9 cellular contexts compared by ENCODE assay signal in the genomic region with DNA sequence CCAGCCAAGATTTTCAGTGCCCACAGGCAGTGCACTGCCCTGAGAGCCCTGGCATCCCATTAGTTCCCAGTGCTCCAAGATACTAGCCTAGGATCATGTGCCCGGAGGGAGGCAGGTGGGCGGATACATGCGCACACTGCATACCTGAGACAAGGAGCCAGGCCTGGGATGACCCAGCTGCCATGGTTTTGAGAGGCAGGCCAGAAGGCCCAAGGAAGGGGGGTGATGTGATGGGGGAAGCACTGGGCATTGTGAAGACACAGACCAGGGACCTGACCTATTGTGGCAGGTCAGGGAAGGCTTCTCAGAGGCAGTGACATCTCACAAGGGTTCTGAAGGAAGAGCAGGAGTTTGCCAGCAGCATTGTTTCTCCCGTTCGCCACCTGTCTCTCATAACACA. TPM values are rescaled to one million over a fixed set of nuclear protein-coding genes. Genes with fewer than 3 reads are reported as not detected.
DNase-seq lines count a peak whose midpoint lies in the region; FAIRE-seq and TF ChIP-seq lines count a peak whose summit lies in the region.
"Had no signal": no experiment of that assay in that cellular context is flagged by ENCODE, and none has a peak within 500 bp of the region (broad histone marks: within the 10 kb centered on the region; RNA-seq: fewer than 3 reads in every experiment).

No MANE protein-coding gene starts in this region.

- peak overlapping the region; percentile 96 for H3K4me3 ChIP-seq in kidney (ENCODE audit: low read length in 2 of 2)
- peak overlapping the region; percentile 51 for H3K4me3 ChIP-seq in thymus (ENCODE audit: low read length)

- WGBS in thymus: 88% methylated on average over 5 of the region's 5 CpGs

- H3K36me3 ChIP-seq in kidney (ENCODE audit: control insufficient read depth in 1 of 2, insufficient read depth in 2 of 2, low read length in 2 of 2) (peaks cover 27 to 46% of the 10 kb centered on the region in 2 donors), thymus (ENCODE audit: control insufficient read depth, insufficient read depth) (peaks cover 36% of the 10 kb centered on the region)
- H3K36me3 ChIP-seq: ovary had no signal

- peak overlapping the region; percentile 83 to 96 for H3K9ac ChIP-seq in kidney (ENCODE audit: low read length in 2 of 2)

- H3K27ac Mint-ChIP-seq in activated naive CD4-positive, alpha-beta T cell treated with anti-CD3 and anti-CD28 coated beads for 36 hours: peak overlapping the region; percentile 99

- H3K4me3 Mint-ChIP-seq in activated naive CD4-positive, alpha-beta T cell treated with anti-CD3 and anti-CD28 coated beads for 36 hours: peak overlapping the region; percentile 87

- TF ChIP-seq CTCF in kidney (IDR thresholded peaks at IDR 0.05; ENCODE audit: borderline replicate concordance, extremely low read depth, insufficient read depth): no peak

- peak overlapping the region; percentile 92 to 97 for H3K27ac ChIP-seq in kidney (ENCODE audit: low read depth in 2 of 2, low read length in 2 of 2)
- peak overlapping the region; percentile 94 for H3K27ac ChIP-seq in thymus (ENCODE audit: low read depth)

- H3K27me3 Mint-ChIP-seq in activated naive CD4-positive, alpha-beta T cell treated with anti-CD3 and anti-CD28 coated beads for 36 hours (ENCODE audit: low read depth): no peaks in the 10 kb centered on the region

- no peaks in the 10 kb centered on the region for H3K27me3 ChIP-seq in thymus (ENCODE audit: control insufficient read depth, insufficient read depth)
- H3K27me3 ChIP-seq: ovary had no signal

- H3K4me1 ChIP-seq in kidney (ENCODE audit: control insufficient read depth in 1 of 2, insufficient read depth in 1 of 2, low read depth in 1 of 2, low read length in 2 of 2) (peaks cover 35 to 62% of the 10 kb centered on the region in 2 donors), thymus (ENCODE audit: control insufficient read depth, insufficient read depth, low read length) (peaks cover 43% of the 10 kb centered on the region)

- CTCF ChIA-PET in activated naive CD4-positive, alpha-beta T cell treated with anti-CD3 and anti-CD28 coated beads for 36 hours (lab: Charles Lee): interaction anchor here (0.8 to 10.9 kb wide), 7 partner anchors 10 to 511 kb away, joined by 3 to 127 read pairs (median 4); partner anchors contain the start of gene MEAF6

- DNase-seq in activated CD4-positive, alpha-beta T cell treated with anti-CD3 and anti-CD28 coated beads for 4 hours: peak; percentile 18 to 27
- DNase-seq in activated CD4-positive, alpha-beta T cell treated with anti-CD3 and anti-CD28 coated beads, Interleukin-2, amount 50 U/mL, for 1 hour: no peak
- DNase-seq in activated naive CD4-positive, alpha-beta T cell treated with anti-CD3 and anti-CD28 coated beads for 36 hours: no peak
- DNase-seq in kidney: peak; percentile 74
- no peak for DNase-seq in NCI-H82 (lab: John Stamatoyannopoulos, UW)
- DNase-seq in NCI-H748 treated with DMSO at 0.1 percent for 48 hours (lab: John Stamatoyannopoulos, UW): no peak
- no peak for DNase-seq in nucleus accumbens (lab: John Stamatoyannopoulos, UW)

- H3K36me3 Mint-ChIP-seq in activated naive CD4-positive, alpha-beta T cell treated with anti-CD3 and anti-CD28 coated beads for 36 hours (ENCODE audit: low read depth): peaks cover 69% of the 10 kb centered on the region

- intact Hi-C loops in activated naive CD4-positive, alpha-beta T cell treated with anti-CD3 and anti-CD28 coated beads for 36 hours (cut with micrococcal nuclease): loop anchor here (1.0 to 10.0 kb wide), 8 partner anchors 119 to 1321 kb away; partner anchors contain the start of genes C1orf122, MAP7D1, MTF1 and SF3A3
- intact Hi-C loops in kidney (cut with DNase I): no loop called here

- H3K9me3 Mint-ChIP-seq in activated naive CD4-positive, alpha-beta T cell treated with anti-CD3 and anti-CD28 coated beads for 36 hours: no peaks in the 10 kb centered on the region

- peaks cover 42% of the 10 kb centered on the region for H3K4me1 Mint-ChIP-seq in activated naive CD4-positive, alpha-beta T cell treated with anti-CD3 and anti-CD28 coated beads for 36 hours (ENCODE audit: low read depth)

- H3K9me3 ChIP-seq in kidney (ENCODE audit: control insufficient read depth in 1 of 2, low read length in 2 of 2): no peaks in the 10 kb centered on the region
- H3K9me3 ChIP-seq in thymus (ENCODE audit: control insufficient read depth): no peaks in the 10 kb centered on the region
- H3K9me3 ChIP-seq: ovary had no signal

- FAIRE-seq in kidney (lab: Jason Lieb, UNC): no peak

RNA-seq across cellular contexts. Expression of gene ZC3H12A, which starts 3.6 kb away (rescaled TPM):
- 10 to 100 TPM; 29.0 to 33.6 TPM for total RNA-seq in activated naive CD4-positive, alpha-beta T cell treated with anti-CD3 and anti-CD28 coated beads for 36 hours
- 21.1 TPM for total RNA-seq in kidney
- 3.8 TPM for polyA plus RNA-seq in kidney (ENCODE audit: insufficient read depth, low read depth, low replicate concordance)
- polyA plus RNA-seq in thymus: 11.7 TPM

RNA-seq across cellular contexts. Expression of gene MEAF6, which starts 36.6 kb away (rescaled TPM):
- total RNA-seq in activated naive CD4-positive, alpha-beta T cell treated with anti-CD3 and anti-CD28 coated beads for 36 hours: 10 to 100 TPM; 57.5 to 62.8 TPM
- 65.8 TPM for total RNA-seq in kidney
- polyA plus RNA-seq in kidney (ENCODE audit: insufficient read depth, low read depth, low replicate concordance) (45.7 TPM), thymus (107 TPM)

Comparison
In these comparisons a context has a peak if more than half of its experiments do, and no peak if none do; other contexts are left out.
1. DNase-seq: peak in activated CD4-positive, alpha-beta T cell treated with anti-CD3 and anti-CD28 coated beads for 4 hours (2 of 2) and kidney (single experiment); none in activated CD4-positive, alpha-beta T cell treated with anti-CD3 and anti-CD28 coated beads, Interleukin-2, amount 50 U/mL, for 1 hour (single experiment), activated naive CD4-positive, alpha-beta T cell treated with anti-CD3 and anti-CD28 coated beads for 36 hours (single experiment), NCI-H82 (single experiment), NCI-H748 treated with DMSO at 0.1 percent for 48 hours (single experiment) and nucleus accumbens (0 of 56).